8 cellular contexts compared by ENCODE assay signal in genomic region chr13:70330697-70331361, GRCh38.
"Had no signal": no experiment of that assay in that cellular context is flagged by ENCODE, and none has a peak within 500 bp of the region (broad histone marks: within the 10 kb centered on the region; RNA-seq: fewer than 3 reads in every experiment).

No MANE protein-coding gene starts in this region.

- ATAC-seq: K562 had no signal

- H3K4me3 ChIP-seq: GM23248, K562 had no signal

- DNase-seq: GM23248, GOT3, H9, HCEC 1CT, IMR-90 had no signal

- H3K27ac ChIP-seq: GM23248 had no signal

- FAIRE-seq: H54, HTR-8/SVneo, K562 had no signal
